ENCODE assay signal across 8 cellular contexts in genomic region chr1:161133220-161133740, GRCh38. TPM values are rescaled to one million over a fixed set of nuclear protein-coding genes. Genes with fewer than 3 reads are reported as not detected.
DNase-seq lines count a peak whose midpoint lies in the region; ATAC-seq and TF ChIP-seq lines count a peak whose summit lies in the region.

No MANE protein-coding gene starts in this region.

- H3K27ac ChIP-seq in CD8-positive, alpha-beta T cell (ENCODE audit: low read depth, low read length): peak overlapping the region; percentile 80
- H3K27ac ChIP-seq in HL-60 (replicated peaks): peak overlapping the region; percentile 75
- H3K27ac ChIP-seq in breast epithelium: peak overlapping the region; percentile 96
- H3K27ac ChIP-seq in muscle layer of colon (ENCODE audit: low read depth, low read length): peak overlapping the region; percentile 96

- peaks cover 43% of the 10 kb centered on the region for H3K4me1 Mint-ChIP-seq in CD8-positive, alpha-beta T cell (ENCODE audit: low read depth)

- H3K27ac Mint-ChIP-seq in CD8-positive, alpha-beta T cell: no peak overlapping the region

- no peaks in the 10 kb centered on the region for H3K27me3 Mint-ChIP-seq in CD8-positive, alpha-beta T cell (ENCODE audit: low read depth)

- no peak for TF ChIP-seq CTCF in CD8-positive, alpha-beta T cell (IDR thresholded peaks at IDR 0.05)
- no peak for TF ChIP-seq CTCF in HL-60 (IDR thresholded peaks at IDR 0.05; ENCODE audit: insufficient read depth, low read length)
- TF ChIP-seq CTCF in breast epithelium (IDR thresholded peaks at IDR 0.05): no peak

- H3K4me1 ChIP-seq in CD8-positive, alpha-beta T cell (ENCODE audit: insufficient read depth, low read length): peaks cover 45% of the 10 kb centered on the region
- H3K4me1 ChIP-seq in breast epithelium: peaks cover 0 to 15% of the 10 kb centered on the region in 2 donors
- peaks cover 38% of the 10 kb centered on the region for H3K4me1 ChIP-seq in muscle layer of colon (ENCODE audit: insufficient read depth, low read length)

- H3K9me3 Mint-ChIP-seq in CD8-positive, alpha-beta T cell: no peaks in the 10 kb centered on the region

- intact Hi-C loops in CD8-positive, alpha-beta T cell (cut with DNase I, micrococcal nuclease): loop anchor here (2.0 to 10.0 kb wide), 6 partner anchors 36 to 868 kb away; partner anchors contain the start of genes ARHGAP30 (in 1 of the 2), B4GALT3 (in 1 of the 2), COPA (in 1 of the 2) and DCAF8 (in 1 of the 2)
- intact Hi-C loops in breast epithelium (cut with DNase I; ENCODE audit: low total_unique reads): no loop called here

- no peaks in the 10 kb centered on the region for H3K9me3 ChIP-seq in CD8-positive, alpha-beta T cell (ENCODE audit: low read length)
- H3K9me3 ChIP-seq in breast epithelium (no peaks in the 10 kb centered on the region), muscle layer of colon (ENCODE audit: low read length) (no peaks in the 10 kb centered on the region)

- no peaks in the 10 kb centered on the region for H3K36me3 ChIP-seq in CD8-positive, alpha-beta T cell (ENCODE audit: insufficient read depth, low read length)
- no peaks in the 10 kb centered on the region for H3K36me3 ChIP-seq in breast epithelium
- H3K36me3 ChIP-seq in muscle layer of colon (ENCODE audit: insufficient read depth, low read length): peaks cover 8% of the 10 kb centered on the region

- no peaks in the 10 kb centered on the region for H3K27me3 ChIP-seq in CD8-positive, alpha-beta T cell (ENCODE audit: insufficient read depth, low read length)
- H3K27me3 ChIP-seq in HL-60 (ENCODE audit: insufficient read depth, poor library complexity, severe bottlenecking): no peaks in the 10 kb centered on the region
- no peaks in the 10 kb centered on the region for H3K27me3 ChIP-seq in breast epithelium
- H3K27me3 ChIP-seq in muscle layer of colon (ENCODE audit: control insufficient read depth in 1 of 2, insufficient read depth in 2 of 2, low read length in 2 of 2): no peaks in the 10 kb centered on the region

- DNase-seq in CD8-positive, alpha-beta T cell: no peak
- DNase-seq in HL-60 (ENCODE audit: low read depth in 1 of 2, low spot score in 1 of 2): no peak
- DNase-seq in breast epithelium (ENCODE audit: low spot score in 2 of 2): no peak
- DNase-seq in DMS153 treated with DMSO at 0.1 percent for 48 hours (lab: John Stamatoyannopoulos, UW; ENCODE audit: unreplicated experiment): no peak
- no peak for DNase-seq in SK-N-DZ (ENCODE audit: low spot score)
- no peak for DNase-seq in stimulated activated CD4-positive, alpha-beta T cell treated with anti-CD3 and anti-CD28 coated beads, Interleukin-4, amount 100 ng/mL, for 24 hours
- no peak for DNase-seq in DMS114 treated with DMSO at 0.1 percent for 48 hours (lab: John Stamatoyannopoulos, UW; ENCODE audit: unreplicated experiment)

- H3K4me3 Mint-ChIP-seq in CD8-positive, alpha-beta T cell: no peak overlapping the region

- no peak for TF ChIP-seq POLR2A in breast epithelium (IDR thresholded peaks at IDR 0.05)

- peaks cover 19% of the 10 kb centered on the region for H3K36me3 Mint-ChIP-seq in CD8-positive, alpha-beta T cell

- H3K4me3 ChIP-seq in CD8-positive, alpha-beta T cell (ENCODE audit: low read depth, low read length): peak overlapping the region; percentile 97
- peak overlapping the region; percentile 95 for H3K4me3 ChIP-seq in HL-60 (replicated peaks; ENCODE audit: insufficient read depth, low read length)
- H3K4me3 ChIP-seq in breast epithelium: peak overlapping the region; percentile 82 to 84 (median 84)
- H3K4me3 ChIP-seq in muscle layer of colon (ENCODE audit: low read depth in 1 of 2, low read length in 2 of 2): peak overlapping the region; percentile 81 to 98

- ATAC-seq in CD8-positive, alpha-beta T cell: peak; percentile 3

- POLR2A ChIA-PET in CD8-positive, alpha-beta T cell (lab: Charles Lee): interaction anchor here (0.7 to 3.7 kb wide), 12 partner anchors 10 to 181 kb away, joined by 4 to 20 read pairs (median 7); partner anchors contain the start of genes ARHGAP30, NDUFS2, NIT1 and PFDN2

- H3K9ac ChIP-seq in muscle layer of colon (ENCODE audit: low read length): peak overlapping the region; percentile 97

- CTCF ChIA-PET in CD8-positive, alpha-beta T cell (lab: Charles Lee): interaction anchor here (0.9 to 1.8 kb wide), 5 partner anchors 11 to 62 kb away, joined by 3 to 5 read pairs (median 4); no protein-coding TSS in a partner anchor

RNA-seq across cellular contexts. Expression of gene DEDD, which starts 0.8 kb away (rescaled TPM):
- 10 to 100 TPM; 32.4 to 34.6 TPM for total RNA-seq in CD8-positive, alpha-beta T cell
- total RNA-seq in breast epithelium: 10 to 100 TPM; 28.7 to 39.0 (median 37.6) TPM
- polyA plus RNA-seq in SK-N-DZ (2014; cell fraction: cytosol; rRNA removed): 22.1 and 29.9 TPM in 2 replicates
- 15.3 and 16.5 TPM in 2 replicates for polyA plus RNA-seq in SK-N-DZ (2014; cell fraction: nucleus; rRNA removed)

RNA-seq across cellular contexts. Expression of gene NIT1, which starts 15.4 kb away (rescaled TPM):
- 10 to 100 TPM; 11.5 to 12.8 TPM for total RNA-seq in CD8-positive, alpha-beta T cell
- total RNA-seq in breast epithelium: 10 to 100 TPM; 36.3 to 44.5 (median 37.0) TPM
- 46.6 and 48.7 TPM in 2 replicates for polyA plus RNA-seq in SK-N-DZ (2014; cell fraction: cytosol; rRNA removed)
- polyA plus RNA-seq in SK-N-DZ (2014; cell fraction: nucleus; rRNA removed): 70.0 and 87.7 TPM in 2 replicates

RNA-seq across cellular contexts. Expression of gene PFDN2, which starts 15.4 kb away (rescaled TPM):
- 10 to 100 TPM; 64.7 to 75.5 TPM for total RNA-seq in CD8-positive, alpha-beta T cell
- total RNA-seq in breast epithelium: 10 to 100 TPM; 32.5 to 50.1 (median 37.0) TPM
- polyA plus RNA-seq in SK-N-DZ (2014; cell fraction: cytosol; rRNA removed): 99.2 and 137 TPM in 2 replicates
- polyA plus RNA-seq in SK-N-DZ (2014; cell fraction: nucleus; rRNA removed): 53.3 and 65.6 TPM in 2 replicates

RNA-seq across cellular contexts. Expression of gene UFC1, which starts 20.5 kb away (rescaled TPM):
- 10 to 100 TPM; 94.7 to 96.6 TPM for total RNA-seq in CD8-positive, alpha-beta T cell
- total RNA-seq in breast epithelium: 10 to 100 TPM; 76.0 to 90.3 (median 87.5) TPM
- 73.7 and 87.5 TPM in 2 replicates for polyA plus RNA-seq in SK-N-DZ (2014; cell fraction: cytosol; rRNA removed)
- polyA plus RNA-seq in SK-N-DZ (2014; cell fraction: nucleus; rRNA removed): 45.2 and 53.2 TPM in 2 replicates

RNA-seq across cellular contexts. Expression of gene USP21, which starts 26.0 kb away (rescaled TPM):
- 10 to 100 TPM; 34.8 to 38.1 TPM for total RNA-seq in CD8-positive, alpha-beta T cell
- 10 to 100 TPM; 11.7 to 26.9 (median 24.9) TPM for total RNA-seq in breast epithelium
- 10.5 and 20.0 TPM in 2 replicates for polyA plus RNA-seq in SK-N-DZ (2014; cell fraction: cytosol; rRNA removed)
- 104 and 163 TPM in 2 replicates for polyA plus RNA-seq in SK-N-DZ (2014; cell fraction: nucleus; rRNA removed)
